1 cellular context compared by ENCODE assay signal in the genomic region with DNA sequence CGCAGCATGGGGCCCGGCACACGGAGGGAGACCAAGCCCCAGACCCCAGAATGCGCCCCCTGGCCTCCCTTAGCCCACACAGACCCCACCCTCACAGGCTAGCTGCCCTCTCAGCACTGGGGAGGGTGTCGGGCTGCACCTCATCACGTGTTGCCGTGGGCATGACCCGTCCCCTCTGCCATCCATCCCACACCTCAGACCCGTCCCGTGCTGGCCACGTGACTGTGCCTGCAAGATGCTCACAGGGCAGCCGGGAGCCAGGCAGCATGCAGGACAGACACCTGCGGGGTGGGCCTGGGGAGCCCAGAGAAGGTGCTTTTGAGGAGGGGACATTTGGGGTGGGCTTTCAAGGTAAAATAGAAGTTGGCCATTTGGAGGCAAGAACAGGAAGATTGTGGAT.
TF ChIP-seq lines count a peak whose summit lies in the region.

No MANE protein-coding gene starts in this region.

TF ChIP-seq in SK-N-SH, 30 proteins besides CTCF, POLR2A, EP300 and RAD21 (continued from another document):
- TF ChIP-seq, protein P1, sequence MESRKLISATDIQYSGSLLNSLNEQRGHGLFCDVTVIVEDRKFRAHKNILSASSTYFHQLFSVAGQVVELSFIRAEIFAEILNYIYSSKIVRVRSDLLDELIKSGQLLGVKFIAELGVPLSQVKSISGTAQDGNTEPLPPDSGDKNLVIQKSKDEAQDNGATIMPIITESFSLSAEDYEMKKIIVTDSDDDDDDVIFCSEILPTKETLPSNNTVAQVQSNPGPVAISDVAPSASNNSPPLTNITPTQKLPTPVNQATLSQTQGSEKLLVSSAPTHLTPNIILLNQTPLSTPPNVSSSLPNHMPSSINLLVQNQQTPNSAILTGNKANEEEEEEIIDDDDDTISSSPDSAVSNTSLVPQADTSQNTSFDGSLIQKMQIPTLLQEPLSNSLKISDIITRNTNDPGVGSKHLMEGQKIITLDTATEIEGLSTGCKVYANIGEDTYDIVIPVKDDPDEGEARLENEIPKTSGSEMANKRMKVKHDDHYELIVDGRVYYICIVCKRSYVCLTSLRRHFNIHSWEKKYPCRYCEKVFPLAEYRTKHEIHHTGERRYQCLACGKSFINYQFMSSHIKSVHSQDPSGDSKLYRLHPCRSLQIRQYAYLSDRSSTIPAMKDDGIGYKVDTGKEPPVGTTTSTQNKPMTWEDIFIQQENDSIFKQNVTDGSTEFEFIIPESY (IDR thresholded peaks at IDR 0.05; ENCODE audit: borderline replicate concordance, low read depth) = no peak
- TF ChIP-seq, protein P2, sequence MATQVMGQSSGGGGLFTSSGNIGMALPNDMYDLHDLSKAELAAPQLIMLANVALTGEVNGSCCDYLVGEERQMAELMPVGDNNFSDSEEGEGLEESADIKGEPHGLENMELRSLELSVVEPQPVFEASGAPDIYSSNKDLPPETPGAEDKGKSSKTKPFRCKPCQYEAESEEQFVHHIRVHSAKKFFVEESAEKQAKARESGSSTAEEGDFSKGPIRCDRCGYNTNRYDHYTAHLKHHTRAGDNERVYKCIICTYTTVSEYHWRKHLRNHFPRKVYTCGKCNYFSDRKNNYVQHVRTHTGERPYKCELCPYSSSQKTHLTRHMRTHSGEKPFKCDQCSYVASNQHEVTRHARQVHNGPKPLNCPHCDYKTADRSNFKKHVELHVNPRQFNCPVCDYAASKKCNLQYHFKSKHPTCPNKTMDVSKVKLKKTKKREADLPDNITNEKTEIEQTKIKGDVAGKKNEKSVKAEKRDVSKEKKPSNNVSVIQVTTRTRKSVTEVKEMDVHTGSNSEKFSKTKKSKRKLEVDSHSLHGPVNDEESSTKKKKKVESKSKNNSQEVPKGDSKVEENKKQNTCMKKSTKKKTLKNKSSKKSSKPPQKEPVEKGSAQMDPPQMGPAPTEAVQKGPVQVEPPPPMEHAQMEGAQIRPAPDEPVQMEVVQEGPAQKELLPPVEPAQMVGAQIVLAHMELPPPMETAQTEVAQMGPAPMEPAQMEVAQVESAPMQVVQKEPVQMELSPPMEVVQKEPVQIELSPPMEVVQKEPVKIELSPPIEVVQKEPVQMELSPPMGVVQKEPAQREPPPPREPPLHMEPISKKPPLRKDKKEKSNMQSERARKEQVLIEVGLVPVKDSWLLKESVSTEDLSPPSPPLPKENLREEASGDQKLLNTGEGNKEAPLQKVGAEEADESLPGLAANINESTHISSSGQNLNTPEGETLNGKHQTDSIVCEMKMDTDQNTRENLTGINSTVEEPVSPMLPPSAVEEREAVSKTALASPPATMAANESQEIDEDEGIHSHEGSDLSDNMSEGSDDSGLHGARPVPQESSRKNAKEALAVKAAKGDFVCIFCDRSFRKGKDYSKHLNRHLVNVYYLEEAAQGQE (IDR thresholded peaks at IDR 0.05; ENCODE audit: low read depth, low read length) = no peak
